In the genomic region with DNA sequence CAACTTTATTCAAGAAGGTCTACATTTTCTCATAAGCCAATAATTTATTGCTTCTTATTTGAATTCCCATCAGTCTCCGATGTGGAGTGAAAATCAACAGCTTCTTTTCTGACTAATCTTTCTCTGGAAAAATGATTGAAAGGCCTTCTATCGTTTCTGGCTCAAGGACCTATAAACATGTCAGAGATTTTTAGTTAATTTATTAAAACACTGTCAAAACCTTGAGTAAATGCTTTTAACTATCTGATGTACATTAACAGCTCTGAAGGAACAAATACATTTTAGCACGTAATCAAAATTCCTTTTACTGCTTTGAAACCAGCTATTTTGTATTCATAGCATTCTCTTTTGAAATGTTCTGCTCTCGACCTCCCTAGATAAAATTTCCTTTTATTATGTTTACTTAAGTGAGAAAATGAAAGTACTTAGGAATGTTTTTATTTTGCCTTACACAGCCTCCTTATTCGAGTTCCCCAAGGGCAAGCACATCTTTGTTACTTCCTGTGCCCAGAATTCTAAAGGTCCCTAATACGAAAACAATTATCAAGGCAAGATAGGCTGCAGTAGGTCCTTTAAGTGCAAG, we compare ENCODE assay signal across 1 cellular context.
TF ChIP-seq lines count a peak whose summit lies in the region.

No MANE protein-coding gene starts in this region.

TF ChIP-seq in HepG2, 621 proteins besides CTCF, POLR2A, EP300 and RAD21 (continued from another document):
- TF ChIP-seq SP1 (IDR thresholded peaks at IDR 0.05) (no peak), SP1 (CRISPR knock-in tag; IDR thresholded peaks at IDR 0.05) (no peak), MATR3 (CRISPR knock-in tag; IDR thresholded peaks at IDR 0.05) (no peak), BRCA1 (CRISPR knock-in tag; IDR thresholded peaks at IDR 0.05) (no peak), NFYC (CRISPR knock-in tag; IDR thresholded peaks at IDR 0.05) (no peak), TRIM24 (CRISPR knock-in tag; IDR thresholded peaks at IDR 0.05) (no peak), ZNF383 (CRISPR knock-in tag; IDR thresholded peaks at IDR 0.05; ENCODE audit: borderline replicate concordance) (no peak)
- TF ChIP-seq, protein P1, sequence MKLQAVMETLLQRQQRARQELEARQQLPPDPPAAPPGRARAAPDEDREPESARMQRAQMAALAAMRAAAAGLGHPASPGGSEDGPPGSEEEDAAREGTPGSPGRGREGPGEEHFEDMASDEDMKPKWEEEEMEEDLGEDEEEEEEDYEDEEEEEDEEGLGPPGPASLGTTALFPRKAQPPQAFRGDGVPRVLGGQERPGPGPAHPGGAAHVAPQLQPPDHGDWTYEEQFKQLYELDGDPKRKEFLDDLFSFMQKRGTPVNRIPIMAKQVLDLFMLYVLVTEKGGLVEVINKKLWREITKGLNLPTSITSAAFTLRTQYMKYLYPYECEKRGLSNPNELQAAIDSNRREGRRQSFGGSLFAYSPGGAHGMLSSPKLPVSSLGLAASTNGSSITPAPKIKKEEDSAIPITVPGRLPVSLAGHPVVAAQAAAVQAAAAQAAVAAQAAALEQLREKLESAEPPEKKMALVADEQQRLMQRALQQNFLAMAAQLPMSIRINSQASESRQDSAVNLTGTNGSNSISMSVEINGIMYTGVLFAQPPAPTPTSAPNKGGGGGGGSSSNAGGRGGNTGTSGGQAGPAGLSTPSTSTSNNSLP (IDR thresholded peaks at IDR 0.05; ENCODE audit: low read depth, low read length): no peak
- TF ChIP-seq, protein P2, sequence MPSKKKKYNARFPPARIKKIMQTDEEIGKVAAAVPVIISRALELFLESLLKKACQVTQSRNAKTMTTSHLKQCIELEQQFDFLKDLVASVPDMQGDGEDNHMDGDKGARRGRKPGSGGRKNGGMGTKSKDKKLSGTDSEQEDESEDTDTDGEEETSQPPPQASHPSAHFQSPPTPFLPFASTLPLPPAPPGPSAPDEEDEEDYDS (CRISPR knock-in tag; IDR thresholded peaks at IDR 0.05): no peak
- TF ChIP-seq, protein P3, sequence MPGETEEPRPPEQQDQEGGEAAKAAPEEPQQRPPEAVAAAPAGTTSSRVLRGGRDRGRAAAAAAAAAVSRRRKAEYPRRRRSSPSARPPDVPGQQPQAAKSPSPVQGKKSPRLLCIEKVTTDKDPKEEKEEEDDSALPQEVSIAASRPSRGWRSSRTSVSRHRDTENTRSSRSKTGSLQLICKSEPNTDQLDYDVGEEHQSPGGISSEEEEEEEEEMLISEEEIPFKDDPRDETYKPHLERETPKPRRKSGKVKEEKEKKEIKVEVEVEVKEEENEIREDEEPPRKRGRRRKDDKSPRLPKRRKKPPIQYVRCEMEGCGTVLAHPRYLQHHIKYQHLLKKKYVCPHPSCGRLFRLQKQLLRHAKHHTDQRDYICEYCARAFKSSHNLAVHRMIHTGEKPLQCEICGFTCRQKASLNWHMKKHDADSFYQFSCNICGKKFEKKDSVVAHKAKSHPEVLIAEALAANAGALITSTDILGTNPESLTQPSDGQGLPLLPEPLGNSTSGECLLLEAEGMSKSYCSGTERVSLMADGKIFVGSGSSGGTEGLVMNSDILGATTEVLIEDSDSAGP (CRISPR knock-in tag; IDR thresholded peaks at IDR 0.05; ENCODE audit: borderline replicate concordance): no peak
- TF ChIP-seq, protein P4, sequence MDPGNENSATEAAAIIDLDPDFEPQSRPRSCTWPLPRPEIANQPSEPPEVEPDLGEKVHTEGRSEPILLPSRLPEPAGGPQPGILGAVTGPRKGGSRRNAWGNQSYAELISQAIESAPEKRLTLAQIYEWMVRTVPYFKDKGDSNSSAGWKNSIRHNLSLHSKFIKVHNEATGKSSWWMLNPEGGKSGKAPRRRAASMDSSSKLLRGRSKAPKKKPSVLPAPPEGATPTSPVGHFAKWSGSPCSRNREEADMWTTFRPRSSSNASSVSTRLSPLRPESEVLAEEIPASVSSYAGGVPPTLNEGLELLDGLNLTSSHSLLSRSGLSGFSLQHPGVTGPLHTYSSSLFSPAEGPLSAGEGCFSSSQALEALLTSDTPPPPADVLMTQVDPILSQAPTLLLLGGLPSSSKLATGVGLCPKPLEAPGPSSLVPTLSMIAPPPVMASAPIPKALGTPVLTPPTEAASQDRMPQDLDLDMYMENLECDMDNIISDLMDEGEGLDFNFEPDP (CRISPR knock-in tag; conservative IDR thresholded peaks at IDR 0.05): no peak
